1 cellular context compared by ENCODE assay signal in the genomic region with DNA sequence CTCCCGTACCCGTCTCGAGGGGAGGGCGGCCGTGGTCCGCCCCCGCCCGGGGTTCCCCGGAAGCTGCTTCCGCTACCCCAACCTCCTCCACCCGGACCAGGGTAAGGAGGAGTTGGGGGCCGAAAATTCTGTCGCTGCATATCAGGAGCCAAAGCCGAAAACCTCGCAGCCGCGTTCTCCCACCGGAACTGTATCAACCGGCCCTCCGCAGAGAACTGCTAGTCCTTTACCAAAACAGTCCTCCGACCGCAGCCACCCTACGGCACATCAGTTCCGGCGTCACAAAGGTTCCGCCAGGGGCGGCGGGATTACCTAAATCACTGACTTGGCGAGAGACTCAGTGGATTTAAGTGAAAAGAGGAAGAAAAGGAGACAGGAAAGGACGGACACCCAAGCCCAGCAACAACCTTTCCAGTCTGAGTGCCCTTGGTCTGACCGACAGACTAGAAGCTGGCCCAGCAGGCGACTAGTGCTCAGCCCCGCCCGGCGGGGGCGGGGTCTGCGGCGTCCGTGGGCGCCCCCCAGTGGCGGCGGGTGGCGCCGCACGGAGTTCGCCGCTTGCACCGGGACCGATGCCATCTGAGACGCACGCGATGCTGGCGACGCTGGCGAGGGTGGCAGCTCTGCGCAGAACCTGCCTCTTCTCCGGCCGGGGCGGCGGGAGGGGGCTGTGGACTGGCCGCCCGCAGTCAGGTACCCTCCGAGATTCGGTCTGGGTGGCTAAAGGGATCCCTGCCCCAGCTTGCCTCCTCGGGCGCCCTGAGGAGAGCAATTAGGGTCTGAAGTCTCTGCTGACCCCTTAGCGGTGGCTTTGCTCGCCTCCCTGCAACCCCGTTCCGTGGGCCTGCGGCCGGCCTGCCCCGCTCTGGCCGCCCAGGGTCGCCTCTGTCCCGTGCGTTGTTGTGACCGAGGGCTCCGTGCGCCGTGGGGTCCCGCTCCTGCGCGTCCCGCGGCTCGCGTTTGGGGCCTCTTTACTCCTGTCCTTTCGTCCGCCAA.
TF ChIP-seq lines count a peak whose summit lies in the region.

A gene (minus strand): TSS at position 195 of the 996 bp plus-strand sequence. CDS start 55 bp downstream, at position 140.
A gene (plus strand): TSS at position 578 of the 996 bp plus-strand sequence.

TF ChIP-seq in HepG2, 621 proteins besides CTCF, POLR2A, EP300 and RAD21 (continued from another document and continues in another):
- TF ChIP-seq, protein P1, sequence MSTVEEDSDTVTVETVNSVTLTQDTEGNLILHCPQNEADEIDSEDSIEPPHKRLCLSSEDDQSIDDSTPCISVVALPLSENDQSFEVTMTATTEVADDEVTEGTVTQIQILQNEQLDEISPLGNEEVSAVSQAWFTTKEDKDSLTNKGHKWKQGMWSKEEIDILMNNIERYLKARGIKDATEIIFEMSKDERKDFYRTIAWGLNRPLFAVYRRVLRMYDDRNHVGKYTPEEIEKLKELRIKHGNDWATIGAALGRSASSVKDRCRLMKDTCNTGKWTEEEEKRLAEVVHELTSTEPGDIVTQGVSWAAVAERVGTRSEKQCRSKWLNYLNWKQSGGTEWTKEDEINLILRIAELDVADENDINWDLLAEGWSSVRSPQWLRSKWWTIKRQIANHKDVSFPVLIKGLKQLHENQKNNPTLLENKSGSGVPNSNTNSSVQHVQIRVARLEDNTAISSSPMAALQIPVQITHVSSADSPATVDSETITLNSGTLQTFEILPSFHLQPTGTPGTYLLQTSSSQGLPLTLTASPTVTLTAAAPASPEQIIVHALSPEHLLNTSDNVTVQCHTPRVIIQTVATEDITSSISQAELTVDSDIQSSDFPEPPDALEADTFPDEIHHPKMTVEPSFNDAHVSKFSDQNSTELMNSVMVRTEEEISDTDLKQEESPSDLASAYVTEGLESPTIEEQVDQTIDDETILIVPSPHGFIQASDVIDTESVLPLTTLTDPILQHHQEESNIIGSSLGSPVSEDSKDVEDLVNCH (CRISPR knock-in tag; IDR thresholded peaks at IDR 0.05) = no peak
- TF ChIP-seq ZKSCAN1 (IDR thresholded peaks at IDR 0.05; ENCODE audit: low read length) = no peak
- TF ChIP-seq, protein P2, sequence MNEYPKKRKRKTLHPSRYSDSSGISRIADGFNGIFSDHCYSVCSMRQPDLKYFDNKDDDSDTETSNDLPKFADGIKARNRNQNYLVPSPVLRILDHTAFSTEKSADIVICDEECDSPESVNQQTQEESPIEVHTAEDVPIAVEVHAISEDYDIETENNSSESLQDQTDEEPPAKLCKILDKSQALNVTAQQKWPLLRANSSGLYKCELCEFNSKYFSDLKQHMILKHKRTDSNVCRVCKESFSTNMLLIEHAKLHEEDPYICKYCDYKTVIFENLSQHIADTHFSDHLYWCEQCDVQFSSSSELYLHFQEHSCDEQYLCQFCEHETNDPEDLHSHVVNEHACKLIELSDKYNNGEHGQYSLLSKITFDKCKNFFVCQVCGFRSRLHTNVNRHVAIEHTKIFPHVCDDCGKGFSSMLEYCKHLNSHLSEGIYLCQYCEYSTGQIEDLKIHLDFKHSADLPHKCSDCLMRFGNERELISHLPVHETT (CRISPR knock-in tag; conservative IDR thresholded peaks at IDR 0.05) = peak; percentile 58; the same call in 1 of the 2 replicates
- TF ChIP-seq, protein P3, sequence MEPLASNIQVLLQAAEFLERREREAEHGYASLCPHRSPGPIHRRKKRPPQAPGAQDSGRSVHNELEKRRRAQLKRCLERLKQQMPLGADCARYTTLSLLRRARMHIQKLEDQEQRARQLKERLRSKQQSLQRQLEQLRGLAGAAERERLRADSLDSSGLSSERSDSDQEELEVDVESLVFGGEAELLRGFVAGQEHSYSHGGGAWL (CRISPR knock-in tag; IDR thresholded peaks at IDR 0.05) = peak; percentile 81; the same call in 1 of the 2 replicates
- TF ChIP-seq, protein P4, sequence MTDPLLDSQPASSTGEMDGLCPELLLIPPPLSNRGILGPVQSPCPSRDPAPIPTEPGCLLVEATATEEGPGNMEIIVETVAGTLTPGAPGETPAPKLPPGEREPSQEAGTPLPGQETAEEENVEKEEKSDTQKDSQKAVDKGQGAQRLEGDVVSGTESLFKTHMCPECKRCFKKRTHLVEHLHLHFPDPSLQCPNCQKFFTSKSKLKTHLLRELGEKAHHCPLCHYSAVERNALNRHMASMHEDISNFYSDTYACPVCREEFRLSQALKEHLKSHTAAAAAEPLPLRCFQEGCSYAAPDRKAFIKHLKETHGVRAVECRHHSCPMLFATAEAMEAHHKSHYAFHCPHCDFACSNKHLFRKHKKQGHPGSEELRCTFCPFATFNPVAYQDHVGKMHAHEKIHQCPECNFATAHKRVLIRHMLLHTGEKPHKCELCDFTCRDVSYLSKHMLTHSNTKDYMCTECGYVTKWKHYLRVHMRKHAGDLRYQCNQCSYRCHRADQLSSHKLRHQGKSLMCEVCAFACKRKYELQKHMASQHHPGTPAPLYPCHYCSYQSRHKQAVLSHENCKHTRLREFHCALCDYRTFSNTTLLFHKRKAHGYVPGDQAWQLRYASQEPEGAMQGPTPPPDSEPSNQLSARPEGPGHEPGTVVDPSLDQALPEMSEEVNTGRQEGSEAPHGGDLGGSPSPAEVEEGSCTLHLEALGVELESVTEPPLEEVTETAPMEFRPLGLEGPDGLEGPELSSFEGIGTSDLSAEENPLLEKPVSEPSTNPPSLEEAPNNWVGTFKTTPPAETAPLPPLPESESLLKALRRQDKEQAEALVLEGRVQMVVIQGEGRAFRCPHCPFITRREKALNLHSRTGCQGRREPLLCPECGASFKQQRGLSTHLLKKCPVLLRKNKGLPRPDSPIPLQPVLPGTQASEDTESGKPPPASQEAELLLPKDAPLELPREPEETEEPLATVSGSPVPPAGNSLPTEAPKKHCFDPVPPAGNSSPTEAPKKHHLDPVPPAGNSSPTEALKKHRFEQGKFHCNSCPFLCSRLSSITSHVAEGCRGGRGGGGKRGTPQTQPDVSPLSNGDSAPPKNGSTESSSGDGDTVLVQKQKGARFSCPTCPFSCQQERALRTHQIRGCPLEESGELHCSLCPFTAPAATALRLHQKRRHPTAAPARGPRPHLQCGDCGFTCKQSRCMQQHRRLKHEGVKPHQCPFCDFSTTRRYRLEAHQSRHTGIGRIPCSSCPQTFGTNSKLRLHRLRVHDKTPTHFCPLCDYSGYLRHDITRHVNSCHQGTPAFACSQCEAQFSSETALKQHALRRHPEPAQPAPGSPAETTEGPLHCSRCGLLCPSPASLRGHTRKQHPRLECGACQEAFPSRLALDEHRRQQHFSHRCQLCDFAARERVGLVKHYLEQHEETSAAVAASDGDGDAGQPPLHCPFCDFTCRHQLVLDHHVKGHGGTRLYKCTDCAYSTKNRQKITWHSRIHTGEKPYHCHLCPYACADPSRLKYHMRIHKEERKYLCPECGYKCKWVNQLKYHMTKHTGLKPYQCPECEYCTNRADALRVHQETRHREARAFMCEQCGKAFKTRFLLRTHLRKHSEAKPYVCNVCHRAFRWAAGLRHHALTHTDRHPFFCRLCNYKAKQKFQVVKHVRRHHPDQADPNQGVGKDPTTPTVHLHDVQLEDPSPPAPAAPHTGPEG (CRISPR knock-in tag; IDR thresholded peaks at IDR 0.05) = peak; percentile 58; the same call in 1 of the 2 replicates
- peak; percentile 60; the same call in 1 of the 2 replicates for TF ChIP-seq ESRRA (CRISPR knock-in tag; IDR thresholded peaks at IDR 0.05; ENCODE audit: low read depth)
- TF ChIP-seq, protein P5, sequence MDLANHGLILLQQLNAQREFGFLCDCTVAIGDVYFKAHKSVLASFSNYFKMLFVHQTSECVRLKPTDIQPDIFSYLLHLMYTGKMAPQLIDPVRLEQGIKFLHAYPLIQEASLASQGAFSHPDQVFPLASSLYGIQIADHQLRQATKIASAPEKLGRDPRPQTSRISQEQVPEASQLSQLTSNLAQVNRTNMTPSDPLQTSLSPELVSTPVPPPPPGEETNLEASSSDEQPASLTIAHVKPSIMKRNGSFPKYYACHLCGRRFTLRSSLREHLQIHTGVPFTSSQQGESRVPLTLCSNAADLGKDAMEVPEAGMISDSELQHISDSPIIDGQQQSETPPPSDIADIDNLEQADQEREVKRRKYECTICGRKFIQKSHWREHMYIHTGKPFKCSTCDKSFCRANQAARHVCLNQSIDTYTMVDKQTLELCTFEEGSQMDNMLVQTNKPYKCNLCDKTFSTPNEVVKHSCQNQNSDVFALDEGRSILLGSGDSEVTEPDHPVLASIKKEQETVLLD (CRISPR knock-in tag; IDR thresholded peaks at IDR 0.05; ENCODE audit: low read depth) = peak; percentile 62
- TF ChIP-seq, protein P6, sequence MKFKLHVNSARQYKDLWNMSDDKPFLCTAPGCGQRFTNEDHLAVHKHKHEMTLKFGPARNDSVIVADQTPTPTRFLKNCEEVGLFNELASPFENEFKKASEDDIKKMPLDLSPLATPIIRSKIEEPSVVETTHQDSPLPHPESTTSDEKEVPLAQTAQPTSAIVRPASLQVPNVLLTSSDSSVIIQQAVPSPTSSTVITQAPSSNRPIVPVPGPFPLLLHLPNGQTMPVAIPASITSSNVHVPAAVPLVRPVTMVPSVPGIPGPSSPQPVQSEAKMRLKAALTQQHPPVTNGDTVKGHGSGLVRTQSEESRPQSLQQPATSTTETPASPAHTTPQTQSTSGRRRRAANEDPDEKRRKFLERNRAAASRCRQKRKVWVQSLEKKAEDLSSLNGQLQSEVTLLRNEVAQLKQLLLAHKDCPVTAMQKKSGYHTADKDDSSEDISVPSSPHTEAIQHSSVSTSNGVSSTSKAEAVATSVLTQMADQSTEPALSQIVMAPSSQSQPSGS (CRISPR knock-in tag; IDR thresholded peaks at IDR 0.05) = no peak
- 0 out of 2 replicates have a peak, but pooled peaks have one; percentile 57 for TF ChIP-seq ZNF672 (CRISPR knock-in tag; IDR thresholded peaks at IDR 0.05)
- TF ChIP-seq NR1H2 (CRISPR knock-in tag; IDR thresholded peaks at IDR 0.05; ENCODE audit: borderline replicate concordance, low read depth) = peak; percentile 35; the same call in 1 of the 2 replicates
- no peak for TF ChIP-seq SMAD1 (CRISPR knock-in tag; IDR thresholded peaks at IDR 0.05; ENCODE audit: borderline replicate concordance, low read depth)
- TF ChIP-seq JUND (CRISPR knock-in tag; IDR thresholded peaks at IDR 0.05) = peak; percentile 15; the same call in 1 of the 2 replicates
- TF ChIP-seq HOXD1 (CRISPR knock-in tag; IDR thresholded peaks at IDR 0.05) = no peak; the same call in 1 of the 2 replicates
- TF ChIP-seq ELF3 (CRISPR knock-in tag; IDR thresholded peaks at IDR 0.05) = no peak
- TF ChIP-seq SIX1 (CRISPR knock-in tag; IDR thresholded peaks at IDR 0.05; ENCODE audit: borderline replicate concordance) = no peak
- TF ChIP-seq TARDBP (CRISPR knock-in tag; IDR thresholded peaks at IDR 0.05) = peak; percentile 66; the same call in 1 of the 2 replicates
- no peak for TF ChIP-seq HNRNPH1 (optimal IDR thresholded peaks at IDR 0.05; ENCODE audit: low read depth, low read length)
- TF ChIP-seq ATRX (CRISPR knock-in tag; IDR thresholded peaks at IDR 0.05; ENCODE audit: borderline replicate concordance) = no peak
- 0 out of 2 replicates have a peak, but pooled peaks have one; percentile 35 for TF ChIP-seq NFE2 (CRISPR knock-in tag; IDR thresholded peaks at IDR 0.05)
- no peak for TF ChIP-seq NR2F1 (CRISPR knock-in tag; IDR thresholded peaks at IDR 0.05)
- no peak for TF ChIP-seq IKZF1 (IDR thresholded peaks at IDR 0.05)
- no peak for TF ChIP-seq ZNF34 (CRISPR knock-in tag; IDR thresholded peaks at IDR 0.05; ENCODE audit: borderline replicate concordance)
- TF ChIP-seq MAFF (IDR thresholded peaks at IDR 0.05; ENCODE audit: low read depth, low read length) = no peak
- TF ChIP-seq XBP1 (CRISPR knock-in tag; IDR thresholded peaks at IDR 0.05) = no peak; the same call in 1 of the 2 replicates
- TF ChIP-seq IKZF4 (CRISPR knock-in tag; IDR thresholded peaks at IDR 0.05; ENCODE audit: borderline replicate concordance, low read depth, not compliant biosample characterization) = no peak
- no peak for TF ChIP-seq ZNF3 (CRISPR knock-in tag; IDR thresholded peaks at IDR 0.05)
- no peak; the same call in 1 of the 2 replicates for TF ChIP-seq ARHGAP35 (CRISPR knock-in tag; IDR thresholded peaks at IDR 0.05; ENCODE audit: borderline replicate concordance)
- TF ChIP-seq ARID2 (CRISPR knock-in tag; IDR thresholded peaks at IDR 0.05; ENCODE audit: borderline replicate concordance) = no peak
- TF ChIP-seq DR1 (CRISPR knock-in tag; IDR thresholded peaks at IDR 0.05) = 0 out of 2 replicates have a peak, but pooled peaks have one; percentile 51
- TF ChIP-seq NCOA5 (CRISPR knock-in tag; IDR thresholded peaks at IDR 0.05) = no peak
- no peak for TF ChIP-seq ZNF260 (CRISPR knock-in tag; IDR thresholded peaks at IDR 0.05; ENCODE audit: borderline replicate concordance, low read depth)
- TF ChIP-seq, protein P7, sequence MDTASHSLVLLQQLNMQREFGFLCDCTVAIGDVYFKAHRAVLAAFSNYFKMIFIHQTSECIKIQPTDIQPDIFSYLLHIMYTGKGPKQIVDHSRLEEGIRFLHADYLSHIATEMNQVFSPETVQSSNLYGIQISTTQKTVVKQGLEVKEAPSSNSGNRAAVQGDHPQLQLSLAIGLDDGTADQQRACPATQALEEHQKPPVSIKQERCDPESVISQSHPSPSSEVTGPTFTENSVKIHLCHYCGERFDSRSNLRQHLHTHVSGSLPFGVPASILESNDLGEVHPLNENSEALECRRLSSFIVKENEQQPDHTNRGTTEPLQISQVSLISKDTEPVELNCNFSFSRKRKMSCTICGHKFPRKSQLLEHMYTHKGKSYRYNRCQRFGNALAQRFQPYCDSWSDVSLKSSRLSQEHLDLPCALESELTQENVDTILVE (CRISPR knock-in tag; IDR thresholded peaks at IDR 0.05) = peak; percentile 83
- peak; percentile 69; the same call in 1 of the 2 replicates for TF ChIP-seq ZNF232 (CRISPR knock-in tag; IDR thresholded peaks at IDR 0.05; ENCODE audit: borderline replicate concordance)
- TF ChIP-seq FIP1L1 (IDR thresholded peaks at IDR 0.05; ENCODE audit: borderline replicate concordance, insufficient read depth, low read depth, low read length) = 0 out of 2 replicates have a peak, but pooled peaks have one; percentile 25
- TF ChIP-seq ZNF12 (CRISPR knock-in tag; IDR thresholded peaks at IDR 0.05) = 0 out of 2 replicates have a peak, but pooled peaks have one; percentile 15
- TF ChIP-seq ATAD3A (CRISPR knock-in tag; IDR thresholded peaks at IDR 0.05) = 0 out of 2 replicates have a peak, but pooled peaks have one; percentile 39
- no peak for TF ChIP-seq MBD4 (IDR thresholded peaks at IDR 0.05; ENCODE audit: borderline replicate concordance, low read length)
- TF ChIP-seq FOXA1 (IDR thresholded peaks at IDR 0.05) = no peak
- no peak for TF ChIP-seq FOXA1 (CRISPR knock-in tag; IDR thresholded peaks at IDR 0.05)
- no peak for TF ChIP-seq SRSF4 (IDR thresholded peaks at IDR 0.05; ENCODE audit: low read depth, low read length, poor library complexity, severe bottlenecking)
- peak; percentile 31; the same call in 1 of the 2 replicates for TF ChIP-seq ZNF510 (CRISPR knock-in tag; IDR thresholded peaks at IDR 0.05; ENCODE audit: low read depth)
- peak; percentile 82 for TF ChIP-seq GABPA (IDR thresholded peaks at IDR 0.05; ENCODE audit: low read depth, low read length)
- TF ChIP-seq GABPA (CRISPR knock-in tag; IDR thresholded peaks at IDR 0.05; ENCODE audit: low read depth) = peak; percentile 95
